In the genomic region with DNA sequence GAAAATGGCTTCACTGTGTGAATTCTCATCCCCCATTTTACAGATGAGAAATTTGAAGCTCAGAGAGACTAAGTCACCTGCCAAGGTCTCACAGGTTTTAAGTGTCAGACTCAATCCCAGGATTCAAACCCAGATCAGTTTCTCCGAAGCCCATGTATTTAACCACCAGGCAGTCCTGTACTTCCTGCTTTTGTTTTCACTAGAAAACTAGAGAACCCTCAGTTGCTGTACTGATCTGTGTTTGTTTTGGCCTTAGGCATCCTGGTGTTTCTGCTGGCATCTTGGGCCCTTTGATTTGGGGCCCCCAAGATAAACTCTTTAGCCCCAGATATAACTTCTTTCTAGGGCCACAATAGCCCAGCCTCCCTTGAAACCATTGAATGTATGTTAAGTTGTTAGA, we compare ENCODE assay signal across 11 cellular contexts. TPM values are rescaled to one million over a fixed set of nuclear protein-coding genes. Genes with fewer than 3 reads are reported as not detected.
A peak's percentile ranks its signal among the peaks of the same experiment; 100 is the strongest.
DNase-seq lines count a peak whose midpoint lies in the region; ATAC-seq lines count a peak whose summit lies in the region.
"Had no signal": no experiment of that assay in that cellular context is flagged by ENCODE, and none has a peak within 500 bp of the region (broad histone marks: within the 10 kb centered on the region; RNA-seq: fewer than 3 reads in every experiment).

No MANE protein-coding gene starts in this region.

- peaks cover 43 to 88% (median 63%) of the 10 kb centered on the region in 4 donors for H3K4me1 Mint-ChIP-seq in CD4-positive, CD25-positive, alpha-beta regulatory T cell
- H3K4me1 Mint-ChIP-seq in activated CD8-positive, alpha-beta T cell treated with anti-CD3 and anti-CD28 coated beads, Interleukin-2, amount 10 ng/mL, durations not matched to agents 7 days and 5 days (ENCODE audit: low read depth), result peaks cover 72% of the 10 kb centered on the region
- H3K4me1 Mint-ChIP-seq: neural crest cell had no signal

- CTCF ChIA-PET in activated CD8-positive, alpha-beta T cell treated with anti-CD3 and anti-CD28 coated beads, Interleukin-2, amount 10 ng/mL, durations not matched to agents 7 days and 5 days (lab: Charles Lee), result interaction anchor here (0.9 to 4.1 kb wide), 5 partner anchors 8 to 51 kb away, joined by 3 to 21 read pairs (median 13); no protein-coding TSS in a partner anchor

- H3K9me3 ChIP-seq in CD4-positive, CD25-positive, alpha-beta regulatory T cell (ENCODE audit: control insufficient read depth in 2 of 2, low read length in 2 of 2), result no peaks in the 10 kb centered on the region

- peak overlapping the region; percentile 81 to 88 (median 84) for H3K4me3 Mint-ChIP-seq in CD4-positive, CD25-positive, alpha-beta regulatory T cell
- H3K4me3 Mint-ChIP-seq in activated CD8-positive, alpha-beta T cell treated with anti-CD3 and anti-CD28 coated beads, Interleukin-2, amount 10 ng/mL, durations not matched to agents 7 days and 5 days, result peak overlapping the region; percentile 64
- H3K4me3 Mint-ChIP-seq: neural crest cell had no signal

- no peaks in the 10 kb centered on the region for H3K9me3 Mint-ChIP-seq in CD4-positive, CD25-positive, alpha-beta regulatory T cell
- H3K9me3 Mint-ChIP-seq in activated CD8-positive, alpha-beta T cell treated with anti-CD3 and anti-CD28 coated beads, Interleukin-2, amount 10 ng/mL, durations not matched to agents 7 days and 5 days (ENCODE audit: insufficient read depth), result no peaks in the 10 kb centered on the region
- H3K9me3 Mint-ChIP-seq: neural crest cell had no signal

- H3K4me1 ChIP-seq in CD4-positive, CD25-positive, alpha-beta regulatory T cell (ENCODE audit: control insufficient read depth, insufficient read depth, low read length, poor library complexity, severe bottlenecking), result peaks cover 82% of the 10 kb centered on the region

- H3K36me3 Mint-ChIP-seq in CD4-positive, CD25-positive, alpha-beta regulatory T cell, result peaks cover 15% of the 10 kb centered on the region
- peaks cover 64% of the 10 kb centered on the region for H3K36me3 Mint-ChIP-seq in activated CD8-positive, alpha-beta T cell treated with anti-CD3 and anti-CD28 coated beads, Interleukin-2, amount 10 ng/mL, durations not matched to agents 7 days and 5 days (ENCODE audit: low read depth)

- peak overlapping the region; percentile 72 for H3K4me3 ChIP-seq in CD4-positive, CD25-positive, alpha-beta regulatory T cell (ENCODE audit: low read depth, low read length)

- H3K27ac ChIP-seq in CD4-positive, CD25-positive, alpha-beta regulatory T cell (ENCODE audit: insufficient read depth, low read length, poor library complexity, severe bottlenecking), result peak overlapping the region; percentile 95
- H3K27ac ChIP-seq: HL-60 had no signal

- H3K27me3 Mint-ChIP-seq in CD4-positive, CD25-positive, alpha-beta regulatory T cell, result no peaks in the 10 kb centered on the region
- H3K27me3 Mint-ChIP-seq in activated CD8-positive, alpha-beta T cell treated with anti-CD3 and anti-CD28 coated beads, Interleukin-2, amount 10 ng/mL, durations not matched to agents 7 days and 5 days (ENCODE audit: low read depth), result no peaks in the 10 kb centered on the region

- DNase-seq in CD4-positive, CD25-positive, alpha-beta regulatory T cell, result peak in 1 of 3 donors; percentile 69
- DNase-seq in activated CD8-positive, alpha-beta T cell treated with anti-CD3 and anti-CD28 coated beads, Interleukin-2, amount 10 ng/mL, durations not matched to agents 7 days and 5 days, result no peak
- no peak for DNase-seq in Right ventricle myocardium inferior (ENCODE audit: missing footprints)
- no peak for DNase-seq in AML-193 (lab: John Stamatoyannopoulos, UW)
- no peak for DNase-seq in midbrain (lab: John Stamatoyannopoulos, UW)
- no peak for DNase-seq in stimulated activated CD4-positive, alpha-beta T cell treated with anti-CD3 and anti-CD28 coated beads, Interleukin-4, amount 100 ng/mL, for 4 hours
- DNase-seq: COR-L47 had no signal

- no peak for ATAC-seq in CD4-positive, CD25-positive, alpha-beta regulatory T cell (ENCODE audit: low read depth in 2 of 2)
- ATAC-seq in GM19351 (IDR thresholded peaks at IDR 0.05; ENCODE audit: unreplicated experiment), result peak; percentile 30
- ATAC-seq in HG03066 (IDR thresholded peaks at IDR 0.05; ENCODE audit: low read depth, unreplicated experiment), result peak; percentile 40
- peak; percentile 47 for ATAC-seq in activated CD8-positive, alpha-beta T cell treated with anti-CD3 and anti-CD28 coated beads, Interleukin-2, amount 10 ng/mL, durations not matched to agents 7 days and 5 days
- no peak for ATAC-seq in Right ventricle myocardium inferior

- H3K27ac Mint-ChIP-seq in CD4-positive, CD25-positive, alpha-beta regulatory T cell, result peak overlapping the region; percentile 98 to 99 (median 98)
- peak overlapping the region; percentile 84 for H3K27ac Mint-ChIP-seq in activated CD8-positive, alpha-beta T cell treated with anti-CD3 and anti-CD28 coated beads, Interleukin-2, amount 10 ng/mL, durations not matched to agents 7 days and 5 days

- H3K36me3 ChIP-seq in CD4-positive, CD25-positive, alpha-beta regulatory T cell (ENCODE audit: control insufficient read depth, insufficient read depth, low read length), result peaks cover 9% of the 10 kb centered on the region

- H3K27me3 ChIP-seq in CD4-positive, CD25-positive, alpha-beta regulatory T cell (ENCODE audit: control insufficient read depth, insufficient read depth, low read length), result no peaks in the 10 kb centered on the region

- POLR2A ChIA-PET in activated CD8-positive, alpha-beta T cell treated with anti-CD3 and anti-CD28 coated beads, Interleukin-2, amount 10 ng/mL, durations not matched to agents 7 days and 5 days (lab: Charles Lee), result interaction anchor here (1.1 to 5.2 kb wide), 3 partner anchors 32 to 84 kb away, joined by 3 to 37 read pairs (median 20); a partner anchor contains a TSS

- intact Hi-C loops in Right ventricle myocardium inferior (cut with DNase I), result no loop called here

RNA-seq across cellular contexts. Expression of a gene that starts 36.5 kb away (rescaled TPM):
- 84.1 TPM for total RNA-seq in CD4-positive, CD25-positive, alpha-beta regulatory T cell
- polyA plus RNA-seq in CD4-positive, CD25-positive, alpha-beta regulatory T cell, result 10 to 100 TPM; 16.5 to 26.8 (median 25.0) TPM
- total RNA-seq in activated CD8-positive, alpha-beta T cell treated with anti-CD3 and anti-CD28 coated beads, Interleukin-2, amount 10 ng/mL, durations not matched to agents 7 days and 5 days, result 10 to 100 TPM; 63.4 to 65.1 TPM
- total RNA-seq in Right ventricle myocardium inferior, result 9.0 TPM

Comparison
In these comparisons a context has a peak if more than half of its experiments do, and no peak if none do; other contexts are left out.
1. ATAC-seq: peak in GM19351 (single experiment), HG03066 (single experiment) and activated CD8-positive, alpha-beta T cell treated with anti-CD3 and anti-CD28 coated beads, Interleukin-2, amount 10 ng/mL, durations not matched to agents 7 days and 5 days (single experiment); none in CD4-positive, CD25-positive, alpha-beta regulatory T cell (0 of 2) and Right ventricle myocardium inferior (single experiment).